18 cellular contexts compared by ENCODE assay signal in the genomic region with DNA sequence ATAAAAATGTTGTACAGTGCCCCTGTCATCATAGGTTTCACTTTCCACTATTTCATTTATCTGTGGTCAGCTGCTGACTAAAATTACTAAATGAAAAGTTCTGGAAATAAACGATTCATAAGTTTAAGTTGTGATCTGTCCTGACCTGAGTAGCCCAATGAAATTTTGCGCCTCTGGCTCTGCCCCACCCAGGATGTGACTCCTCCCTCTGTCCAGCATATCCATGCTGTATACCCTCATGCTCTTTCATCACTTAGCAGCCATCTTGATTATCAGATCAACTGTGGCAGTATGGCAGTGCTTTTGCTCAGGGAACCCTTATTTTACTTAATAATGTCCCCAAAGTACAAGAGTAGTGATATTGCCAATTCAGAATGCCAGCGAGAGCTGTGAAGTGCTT.
DNase-seq lines count a peak whose midpoint lies in the region; ATAC-seq, FAIRE-seq and TF ChIP-seq lines count a peak whose summit lies in the region.
"Had no signal": no experiment of that assay in that cellular context is flagged by ENCODE, and none has a peak within 500 bp of the region (broad histone marks: within the 10 kb centered on the region; RNA-seq: fewer than 3 reads in every experiment).

No MANE protein-coding gene starts in this region.

- BruUV-seq in GM12878 (replicated peaks; lab: Mats Ljungman, UMichigan) (no TSS peak), A673 (replicated peaks; lab: Mats Ljungman, UMichigan) (no TSS peak)

- TF ChIP-seq POLR2A in GM12878 (IDR thresholded peaks at IDR 0.05; ENCODE audit: low read depth, low read length): no peak

- TF ChIP-seq CTCF in activated CD8-positive, alpha-beta T cell treated with anti-CD3 and anti-CD28 coated beads for 36 hours (IDR thresholded peaks at IDR 0.05): no peak
- no peak for TF ChIP-seq CTCF in CD4-positive, alpha-beta T cell (IDR thresholded peaks at IDR 0.05)
- TF ChIP-seq CTCF in GM12878 (IDR thresholded peaks at IDR 0.05 in 2 of 3, conservative IDR thresholded peaks at IDR 0.05 in 1 of 3; ENCODE audit: control insufficient read depth in 2 of 3, extremely low read depth in 1 of 3, insufficient read depth in 1 of 3, low read depth in 3 of 3, low read length in 3 of 3) (no peak), A673 (conservative IDR thresholded peaks at IDR 0.05; ENCODE audit: low read depth, low read length) (no peak)

- H2AFZ ChIP-seq in GM12878 (ENCODE audit: control insufficient read depth, low read depth, low read length): no peak overlapping the region

- ATAC-seq in activated CD8-positive, alpha-beta T cell treated with anti-CD3 and anti-CD28 coated beads for 36 hours: peak; percentile 99
- no peak for ATAC-seq in activated CD8-positive, alpha-beta T cell treated with anti-CD3 and anti-CD28 coated beads, Interleukin-2, amount 10 ng/mL, durations not matched to agents 7 days and 5 days
- no peak for ATAC-seq in CD4-positive, alpha-beta T cell (ENCODE audit: poor library complexity)
- ATAC-seq in GM12878: peak; percentile 75
- ATAC-seq: HepG2 had no signal

- DNase-seq in activated CD8-positive, alpha-beta T cell treated with anti-CD3 and anti-CD28 coated beads for 36 hours: peak; percentile 56
- DNase-seq in activated CD8-positive, alpha-beta T cell treated with anti-CD3 and anti-CD28 coated beads, Interleukin-2, amount 10 ng/mL, durations not matched to agents 7 days and 5 days: no peak
- DNase-seq in CD4-positive, alpha-beta T cell: no peak
- DNase-seq in OCI-M1 (lab: John Stamatoyannopoulos, UW) (peak; percentile 30), GM12878 (ENCODE audit: low read depth, low spot score) (no peak), GOT3 (lab: John Stamatoyannopoulos, UW) (no peak), iPS-NIHi7 (ENCODE audit: extremely low spot score) (no peak), A673 (ENCODE audit: low spot score) (no peak)
- DNase-seq: COR-L47, H9, NCI-H1092, NCI-H146, NCI-H2081, NCI-H524, SHP77 had no signal

- H3K4me1 Mint-ChIP-seq in activated CD8-positive, alpha-beta T cell treated with anti-CD3 and anti-CD28 coated beads for 36 hours (ENCODE audit: low read depth): peaks cover 13% of the 10 kb centered on the region
- H3K4me1 Mint-ChIP-seq in activated CD8-positive, alpha-beta T cell treated with anti-CD3 and anti-CD28 coated beads, Interleukin-2, amount 10 ng/mL, durations not matched to agents 7 days and 5 days (ENCODE audit: low read depth): no peaks in the 10 kb centered on the region
- H3K4me1 Mint-ChIP-seq in CD4-positive, alpha-beta T cell (ENCODE audit: low read depth): peaks cover 10% of the 10 kb centered on the region
- H3K4me1 Mint-ChIP-seq: H9 had no signal

- SMC1A ChIA-PET in GM12878 (lab: Charles Lee; ENCODE audit: uncharacterized antibody, unreplicated experiment): no interaction called here

- intact Hi-C loops in activated CD8-positive, alpha-beta T cell treated with anti-CD3 and anti-CD28 coated beads for 36 hours (cut with micrococcal nuclease): no loop called here
- intact Hi-C loops in CD4-positive, alpha-beta T cell (cut with DNase I, micrococcal nuclease): no loop called here
- intact Hi-C loops in GM12878 (cut with micrococcal nuclease; ENCODE audit: unreplicated experiment) (no loop called here), A673 (cut with micrococcal nuclease; ENCODE audit: unreplicated experiment) (no loop called here)

- POLR2A ChIA-PET in activated CD8-positive, alpha-beta T cell treated with anti-CD3 and anti-CD28 coated beads for 36 hours (lab: Charles Lee): interaction anchor here (0.6 kb wide), 1 partner anchor 97 kb away, joined by 3 read pairs; no protein-coding TSS in a partner anchor
- POLR2A ChIA-PET in activated CD8-positive, alpha-beta T cell treated with anti-CD3 and anti-CD28 coated beads, Interleukin-2, amount 10 ng/mL, durations not matched to agents 7 days and 5 days (lab: Charles Lee): no interaction called here
- POLR2A ChIA-PET in CD4-positive, alpha-beta T cell (lab: Charles Lee): no interaction called here
- POLR2A ChIA-PET in GM12878 (lab: Charles Lee): no interaction called here
- POLR2A ChIA-PET in A673 (lab: Charles Lee; ENCODE audit: low non-redundant PET): no interaction called here

- no peak for TF ChIP-seq RAD21 in GM12878 (IDR thresholded peaks at IDR 0.05; ENCODE audit: insufficient read depth, low read depth, low read length)

- H3K27me3 ChIP-seq in CD4-positive, alpha-beta T cell (ENCODE audit: control insufficient read depth, insufficient read depth, low read length): no peaks in the 10 kb centered on the region
- H3K27me3 ChIP-seq in GM12878 (replicated peaks in 1 of 2; ENCODE audit: control insufficient read depth in 2 of 2, insufficient read depth in 2 of 2, low read length in 1 of 2): no peaks in the 10 kb centered on the region
- no peaks in the 10 kb centered on the region for H3K27me3 ChIP-seq in A673 (replicated peaks; ENCODE audit: insufficient read depth, low read depth, low read length, poor library complexity)

- H3K27me3 Mint-ChIP-seq in activated CD8-positive, alpha-beta T cell treated with anti-CD3 and anti-CD28 coated beads for 36 hours: no peaks in the 10 kb centered on the region
- no peaks in the 10 kb centered on the region for H3K27me3 Mint-ChIP-seq in activated CD8-positive, alpha-beta T cell treated with anti-CD3 and anti-CD28 coated beads, Interleukin-2, amount 10 ng/mL, durations not matched to agents 7 days and 5 days (ENCODE audit: low read depth)
- H3K27me3 Mint-ChIP-seq in CD4-positive, alpha-beta T cell: no peaks in the 10 kb centered on the region

- H3K9ac ChIP-seq in GM12878 (ENCODE audit: control insufficient read depth, insufficient read depth, low read length): no peak overlapping the region

- H3K9me3 ChIP-seq in CD4-positive, alpha-beta T cell (ENCODE audit: control insufficient read depth, low read length): no peaks in the 10 kb centered on the region
- no peaks in the 10 kb centered on the region for H3K9me3 ChIP-seq in GM12878 (replicated peaks; ENCODE audit: control insufficient read depth, insufficient read depth, low read length)
- H3K9me3 ChIP-seq in A673 (ENCODE audit: low read depth, low read length, poor library complexity, severe bottlenecking): no peaks in the 10 kb centered on the region

- CTCF ChIA-PET in activated CD8-positive, alpha-beta T cell treated with anti-CD3 and anti-CD28 coated beads for 36 hours (lab: Charles Lee): no interaction called here
- CTCF ChIA-PET in activated CD8-positive, alpha-beta T cell treated with anti-CD3 and anti-CD28 coated beads, Interleukin-2, amount 10 ng/mL, durations not matched to agents 7 days and 5 days (lab: Charles Lee): no interaction called here
- CTCF ChIA-PET in CD4-positive, alpha-beta T cell (lab: Charles Lee): no interaction called here
- CTCF ChIA-PET in GM12878 (lab: Yijun Ruan, JAX): no interaction called here
- CTCF ChIA-PET in A673 (lab: Charles Lee): no interaction called here

- peaks cover 33% of the 10 kb centered on the region for H3K36me3 Mint-ChIP-seq in activated CD8-positive, alpha-beta T cell treated with anti-CD3 and anti-CD28 coated beads for 36 hours (ENCODE audit: low read depth)
- H3K36me3 Mint-ChIP-seq in activated CD8-positive, alpha-beta T cell treated with anti-CD3 and anti-CD28 coated beads, Interleukin-2, amount 10 ng/mL, durations not matched to agents 7 days and 5 days (ENCODE audit: low read depth): peaks cover 39% of the 10 kb centered on the region
- H3K36me3 Mint-ChIP-seq in CD4-positive, alpha-beta T cell (ENCODE audit: low read depth): peaks cover 71% of the 10 kb centered on the region

- RAD21 ChIA-PET in GM12878 (lab: Charles Lee; ENCODE audit: unreplicated experiment): no interaction called here

- no peaks in the 10 kb centered on the region for H3K79me2 ChIP-seq in GM12878 (ENCODE audit: control insufficient read depth, insufficient read depth, low read length)

- no peak for TF ChIP-seq EP300 in GM12878 (IDR thresholded peaks at IDR 0.05; ENCODE audit: borderline replicate concordance in 1 of 2, control insufficient read depth in 1 of 2, low read depth in 2 of 2, low read length in 2 of 2)

- H3K9me3 Mint-ChIP-seq in activated CD8-positive, alpha-beta T cell treated with anti-CD3 and anti-CD28 coated beads for 36 hours: peaks cover 7% of the 10 kb centered on the region
- peaks cover 6% of the 10 kb centered on the region for H3K9me3 Mint-ChIP-seq in activated CD8-positive, alpha-beta T cell treated with anti-CD3 and anti-CD28 coated beads, Interleukin-2, amount 10 ng/mL, durations not matched to agents 7 days and 5 days (ENCODE audit: insufficient read depth)
- peaks cover 8% of the 10 kb centered on the region for H3K9me3 Mint-ChIP-seq in CD4-positive, alpha-beta T cell

- H3K4me3 ChIP-seq in GM12878: no peak overlapping the region
- H3K4me3 ChIP-seq in A673 (ENCODE audit: low read depth, low read length, poor library complexity, severe bottlenecking): no peak overlapping the region

- peak overlapping the region; percentile 43 for H3K27ac Mint-ChIP-seq in activated CD8-positive, alpha-beta T cell treated with anti-CD3 and anti-CD28 coated beads for 36 hours
- no peak overlapping the region for H3K27ac Mint-ChIP-seq in activated CD8-positive, alpha-beta T cell treated with anti-CD3 and anti-CD28 coated beads, Interleukin-2, amount 10 ng/mL, durations not matched to agents 7 days and 5 days
- peak overlapping the region; percentile 53 for H3K27ac Mint-ChIP-seq in CD4-positive, alpha-beta T cell
- H3K27ac Mint-ChIP-seq: H9 had no signal

- no peak for FAIRE-seq in GM12878 (lab: Jason Lieb, UNC)
- FAIRE-seq: HepG2, RCC 7860 had no signal

- no peaks in the 10 kb centered on the region for H4K20me1 ChIP-seq in GM12878 (ENCODE audit: control insufficient read depth, insufficient read depth)

- no peak overlapping the region for H3K4me2 ChIP-seq in GM12878 (ENCODE audit: control insufficient read depth, insufficient read depth)

- H3K27ac ChIP-seq in CD4-positive, alpha-beta T cell (ENCODE audit: low read depth, low read length): no peak overlapping the region
- no peak overlapping the region for H3K27ac ChIP-seq in GM12878 (ENCODE audit: control insufficient read depth, insufficient read depth)
- no peak overlapping the region for H3K27ac ChIP-seq in A673 (ENCODE audit: low read depth, low read length, poor library complexity, severe bottlenecking)
- H3K27ac ChIP-seq: C4-2B had no signal

- no peaks in the 10 kb centered on the region for H3K36me3 ChIP-seq in GM12878 (ENCODE audit: control insufficient read depth in 2 of 2, insufficient read depth in 2 of 2, low read length in 1 of 2)
- no peaks in the 10 kb centered on the region for H3K36me3 ChIP-seq in A673 (ENCODE audit: insufficient read depth, low read length, poor library complexity, severe bottlenecking)

- H3K4me3 Mint-ChIP-seq in activated CD8-positive, alpha-beta T cell treated with anti-CD3 and anti-CD28 coated beads for 36 hours: no peak overlapping the region
- no peak overlapping the region for H3K4me3 Mint-ChIP-seq in activated CD8-positive, alpha-beta T cell treated with anti-CD3 and anti-CD28 coated beads, Interleukin-2, amount 10 ng/mL, durations not matched to agents 7 days and 5 days
- H3K4me3 Mint-ChIP-seq in CD4-positive, alpha-beta T cell: no peak overlapping the region
- H3K4me3 Mint-ChIP-seq: H9 had no signal

- WGBS in GM12878 (ENCODE audit: insufficient coverage, insufficient replicate concordance, low lambda C conversion rate, missing lambda C conversion rate): 55% methylated on average over 3 of the region's 3 CpGs

- in situ Hi-C loops in GM12878 (cut with MboI): no loop called here

- no peaks in the 10 kb centered on the region for H3K4me1 ChIP-seq in GM12878 (ENCODE audit: control insufficient read depth, insufficient read depth, low read length)
- H3K4me1 ChIP-seq in A673 (ENCODE audit: insufficient read depth, low read length, poor library complexity, severe bottlenecking): no peaks in the 10 kb centered on the region

Comparison
In these comparisons a context has a peak if more than half of its experiments do, and no peak if none do; other contexts are left out.
1. ATAC-seq: peak in activated CD8-positive, alpha-beta T cell treated with anti-CD3 and anti-CD28 coated beads for 36 hours (single experiment) and GM12878 (single experiment); none in activated CD8-positive, alpha-beta T cell treated with anti-CD3 and anti-CD28 coated beads, Interleukin-2, amount 10 ng/mL, durations not matched to agents 7 days and 5 days (single experiment) and CD4-positive, alpha-beta T cell (single experiment).
2. DNase-seq: peak in activated CD8-positive, alpha-beta T cell treated with anti-CD3 and anti-CD28 coated beads for 36 hours (single experiment) and OCI-M1 (single experiment); none in activated CD8-positive, alpha-beta T cell treated with anti-CD3 and anti-CD28 coated beads, Interleukin-2, amount 10 ng/mL, durations not matched to agents 7 days and 5 days (single experiment), CD4-positive, alpha-beta T cell (0 of 10), GM12878 (single experiment), GOT3 (single experiment), iPS-NIHi7 (single experiment) and A673 (single experiment).